In the genomic region with DNA sequence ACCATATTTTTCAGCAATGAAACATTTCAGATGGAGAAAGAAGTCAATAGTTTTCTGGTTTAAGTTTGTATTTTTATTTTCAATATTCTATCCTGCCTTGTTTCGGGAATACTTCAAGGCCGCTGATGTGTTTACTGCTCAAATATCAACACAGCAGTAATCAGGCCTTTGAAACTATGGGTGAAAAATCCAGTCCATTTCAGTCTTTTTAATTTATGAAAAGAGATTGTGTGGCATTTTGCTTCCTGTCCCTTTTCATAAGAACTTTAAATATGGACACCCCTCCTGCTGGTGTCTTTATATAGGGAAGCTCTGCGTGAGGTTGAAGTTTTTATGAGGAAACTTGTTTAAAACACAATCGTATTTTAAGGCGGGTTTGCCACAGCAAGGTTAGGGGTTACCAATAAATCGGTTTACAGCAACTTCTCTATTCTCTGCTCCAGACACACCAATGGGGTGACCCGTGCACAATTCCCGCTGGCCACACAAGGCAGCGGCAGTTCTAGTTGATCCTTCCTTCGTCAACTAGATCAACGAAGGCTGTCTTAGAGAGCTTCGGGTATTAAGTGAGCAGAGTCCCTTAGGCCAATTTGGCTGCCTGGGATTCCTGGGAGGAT, we compare ENCODE assay signal across 9 cellular contexts. TPM values are rescaled to one million over a fixed set of nuclear protein-coding genes. Genes with fewer than 3 reads are reported as not detected.
DNase-seq lines count a peak whose midpoint lies in the region; ATAC-seq and TF ChIP-seq lines count a peak whose summit lies in the region.
"Had no signal": no experiment of that assay in that cellular context is flagged by ENCODE, and none has a peak within 500 bp of the region (broad histone marks: within the 10 kb centered on the region; RNA-seq: fewer than 3 reads in every experiment).

No MANE protein-coding gene starts in this region.

- H3K4me1 ChIP-seq in HUES64 (ENCODE audit: insufficient read depth, low read length), result peaks cover 16% of the 10 kb centered on the region
- H3K4me1 ChIP-seq in body of pancreas, result peaks cover 32% of the 10 kb centered on the region
- H3K4me1 ChIP-seq in iPS-20b (ENCODE audit: insufficient read depth, low read length), result peaks cover 11% of the 10 kb centered on the region; the same call in 1 of the 2 replicates
- H3K4me1 ChIP-seq in stomach, result peaks cover 20 to 32% (median 29%) of the 10 kb centered on the region in 4 donors
- peaks cover 3% of the 10 kb centered on the region for H3K4me1 ChIP-seq in effector memory CD4-positive, alpha-beta T cell (ENCODE audit: control insufficient read depth, insufficient read depth, low read length, poor library complexity, severe bottlenecking)

- H3K27ac ChIP-seq in HUES64 (ENCODE audit: low read depth, low read length), result no peak overlapping the region
- peak overlapping the region; percentile 79 to 92 (median 89) for H3K27ac ChIP-seq in body of pancreas
- no peak overlapping the region for H3K27ac ChIP-seq in iPS-20b (ENCODE audit: low read length)
- H3K27ac ChIP-seq in stomach, result peak overlapping the region; percentile 88 to 99 (median 91)
- no peak overlapping the region for H3K27ac ChIP-seq in effector memory CD4-positive, alpha-beta T cell (ENCODE audit: insufficient read depth, low read length, poor library complexity, severe bottlenecking)

- H3K36me3 ChIP-seq in HUES64 (ENCODE audit: insufficient read depth, low read length) (no peaks in the 10 kb centered on the region), body of pancreas (replicated peaks in 1 of 2; ENCODE audit: insufficient read depth in 1 of 2, low read depth in 2 of 2) (no peaks in the 10 kb centered on the region), iPS-20b (ENCODE audit: insufficient read depth, low read depth, low read length) (no peaks in the 10 kb centered on the region), stomach (no peaks in the 10 kb centered on the region)
- H3K36me3 ChIP-seq in effector memory CD4-positive, alpha-beta T cell (ENCODE audit: control insufficient read depth, insufficient read depth, low read length), result no peaks in the 10 kb centered on the region

- DNase-seq in body of pancreas, result peak in 2 of 4 donors; percentile 14 to 19
- no peak for DNase-seq in stomach
- DNase-seq in HUDEP-2 (lab: John Stamatoyannopoulos, UW; ENCODE audit: unreplicated experiment in 76 of 76), result no peak
- no peak for DNase-seq in inferior parietal cortex (ENCODE audit: extremely low spot score)
- DNase-seq in effector memory CD4-positive, alpha-beta T cell, result no peak
- no peak for DNase-seq in NCI-H2171 (lab: John Stamatoyannopoulos, UW)
- DNase-seq: NCI-H524 treated with DMSO at 0.1 percent for 48 hours had no signal

- TF ChIP-seq CTCF in body of pancreas (IDR thresholded peaks at IDR 0.05), result no peak
- no peak for TF ChIP-seq CTCF in stomach (IDR thresholded peaks at IDR 0.05)

- intact Hi-C loops in body of pancreas (cut with DNase I) (no loop called here), stomach (cut with DNase I; ENCODE audit: low total_unique reads) (no loop called here)

- ATAC-seq in body of pancreas, result no peak

- H3K9me3 ChIP-seq in HUES64 (ENCODE audit: insufficient read depth, low read depth, low read length), result no peaks in the 10 kb centered on the region
- H3K9me3 ChIP-seq in body of pancreas, result no peaks in the 10 kb centered on the region
- no peaks in the 10 kb centered on the region for H3K9me3 ChIP-seq in iPS-20b (ENCODE audit: insufficient read depth, low read depth, low read length)
- no peaks in the 10 kb centered on the region for H3K9me3 ChIP-seq in stomach
- H3K9me3 ChIP-seq in effector memory CD4-positive, alpha-beta T cell (ENCODE audit: control insufficient read depth, low read length), result no peaks in the 10 kb centered on the region

- no peak for TF ChIP-seq EP300 in stomach (IDR thresholded peaks at IDR 0.05)

- H3K9ac ChIP-seq in HUES64 (ENCODE audit: low read depth, low read length) (peak overlapping the region; percentile 59; the same call in 1 of the 2 replicates), iPS-20b (ENCODE audit: low read depth, low read length) (peak overlapping the region; percentile 63; the same call in 1 of the 2 replicates)

- peak overlapping the region; percentile 59 for H3K4me3 ChIP-seq in HUES64 (ENCODE audit: low read length)
- H3K4me3 ChIP-seq in body of pancreas, result no peak overlapping the region
- peak overlapping the region; percentile 88 for H3K4me3 ChIP-seq in iPS-20b (ENCODE audit: low read length)
- H3K4me3 ChIP-seq in stomach, result peak overlapping the region; percentile 62 to 85 (median 74)
- H3K4me3 ChIP-seq in effector memory CD4-positive, alpha-beta T cell (ENCODE audit: insufficient read depth, low read depth, low read length, poor library complexity, severe bottlenecking), result no peak overlapping the region

- 29% methylated on average over 12 of the region's 12 CpGs for WGBS in HUES64
- whole genome bisulfite sequencing in body of pancreas, 2 donors, result 53 to 60% methylated on average over 12 of the region's 12 CpGs
- 50 to 59% (median 58%) methylated on average over 12 of the region's 12 CpGs for WGBS in stomach, 5 donors

- peaks cover 83% of the 10 kb centered on the region for H3K27me3 ChIP-seq in HUES64 (ENCODE audit: insufficient read depth, low read length)
- H3K27me3 ChIP-seq in body of pancreas, result no peaks in the 10 kb centered on the region
- peaks cover 72% of the 10 kb centered on the region for H3K27me3 ChIP-seq in iPS-20b (ENCODE audit: insufficient read depth, low read length)
- peaks cover 0 to 15% (median 0%) of the 10 kb centered on the region in 3 donors for H3K27me3 ChIP-seq in stomach
- peaks cover 3% of the 10 kb centered on the region for H3K27me3 ChIP-seq in effector memory CD4-positive, alpha-beta T cell (replicated peaks; ENCODE audit: control insufficient read depth, insufficient read depth, low read length, poor library complexity, severe bottlenecking)

- TF ChIP-seq POLR2A in body of pancreas (IDR thresholded peaks at IDR 0.05) (no peak), stomach (IDR thresholded peaks at IDR 0.05) (no peak)

RNA-seq across cellular contexts. Expression of gene TANC1, which starts 1.2 kb away (rescaled TPM):
- polyA plus RNA-seq in HUES64 (2013, experiment 1 of 2), result 4.2 TPM
- polyA plus RNA-seq in HUES64 (2013, experiment 2 of 2), result 5.3 TPM
- 10 to 100 TPM; 23.1 to 23.3 TPM for total RNA-seq in body of pancreas
- total RNA-seq in stomach, result 10 to 100 TPM; 35.1 to 59.7 (median 43.8) TPM
- polyA plus RNA-seq in stomach, result 10 to 100 TPM in 1 of 3 donors, 1 to 10 TPM in 2; 4.9 to 13.6 (median 5.5) TPM

Comparison
In these comparisons a context has a peak if more than half of its experiments do, and no peak if none do; other contexts are left out.
1. H3K27ac ChIP-seq: peak in body of pancreas (4 of 4) and stomach (5 of 5); none in HUES64 (single experiment), iPS-20b (single experiment) and effector memory CD4-positive, alpha-beta T cell (single experiment).
2. H3K4me3 ChIP-seq: peak in HUES64 (single experiment), iPS-20b (single experiment) and stomach (4 of 4); none in body of pancreas (0 of 2) and effector memory CD4-positive, alpha-beta T cell (single experiment).